In the genomic region with DNA sequence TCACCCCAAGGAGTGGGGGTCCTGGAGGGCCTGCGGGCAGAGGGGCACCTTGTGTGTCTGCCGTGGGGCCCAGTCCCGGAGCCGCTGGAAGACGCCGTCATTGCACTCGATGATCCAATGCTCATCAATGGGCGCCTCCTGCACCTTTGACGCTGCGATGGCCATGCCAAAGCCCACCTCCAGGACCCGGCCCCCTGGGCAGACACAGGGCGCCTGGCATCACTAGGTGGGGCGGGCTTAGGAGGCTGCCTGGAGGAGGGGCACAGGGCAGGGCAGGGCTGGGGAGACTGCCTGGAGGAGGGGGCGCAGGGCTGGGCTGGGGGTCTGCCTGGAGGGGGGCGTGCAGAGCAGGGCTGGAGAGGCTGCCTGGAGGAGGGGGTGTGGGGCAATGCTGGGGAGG, we compare ENCODE assay signal across 1 cellular context.
TF ChIP-seq lines count a peak whose summit lies in the region.

No MANE protein-coding gene starts in this region.

TF ChIP-seq in IMR-90, 13 proteins besides CTCF, POLR2A, EP300 and RAD21:
- no peak for TF ChIP-seq MXI1 (IDR thresholded peaks at IDR 0.05; ENCODE audit: borderline replicate concordance, low read depth, low read length)
- no peak for TF ChIP-seq SMC3 (IDR thresholded peaks at IDR 0.05; ENCODE audit: low read depth, low read length)
- TF ChIP-seq MAFK (IDR thresholded peaks at IDR 0.05; ENCODE audit: low read depth, low read length): no peak
- TF ChIP-seq, protein P1, sequence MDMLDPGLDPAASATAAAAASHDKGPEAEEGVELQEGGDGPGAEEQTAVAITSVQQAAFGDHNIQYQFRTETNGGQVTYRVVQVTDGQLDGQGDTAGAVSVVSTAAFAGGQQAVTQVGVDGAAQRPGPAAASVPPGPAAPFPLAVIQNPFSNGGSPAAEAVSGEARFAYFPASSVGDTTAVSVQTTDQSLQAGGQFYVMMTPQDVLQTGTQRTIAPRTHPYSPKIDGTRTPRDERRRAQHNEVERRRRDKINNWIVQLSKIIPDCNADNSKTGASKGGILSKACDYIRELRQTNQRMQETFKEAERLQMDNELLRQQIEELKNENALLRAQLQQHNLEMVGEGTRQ (IDR thresholded peaks at IDR 0.05; ENCODE audit: low read depth, low read length): no peak
- TF ChIP-seq CEBPB (IDR thresholded peaks at IDR 0.05; ENCODE audit: low read depth, low read length): no peak
- no peak for TF ChIP-seq BHLHE40 (IDR thresholded peaks at IDR 0.05; ENCODE audit: low read depth, low read length)
- no peak for TF ChIP-seq RCOR1 (IDR thresholded peaks at IDR 0.05; ENCODE audit: insufficient replicate concordance, low read length)
- TF ChIP-seq, protein P2, sequence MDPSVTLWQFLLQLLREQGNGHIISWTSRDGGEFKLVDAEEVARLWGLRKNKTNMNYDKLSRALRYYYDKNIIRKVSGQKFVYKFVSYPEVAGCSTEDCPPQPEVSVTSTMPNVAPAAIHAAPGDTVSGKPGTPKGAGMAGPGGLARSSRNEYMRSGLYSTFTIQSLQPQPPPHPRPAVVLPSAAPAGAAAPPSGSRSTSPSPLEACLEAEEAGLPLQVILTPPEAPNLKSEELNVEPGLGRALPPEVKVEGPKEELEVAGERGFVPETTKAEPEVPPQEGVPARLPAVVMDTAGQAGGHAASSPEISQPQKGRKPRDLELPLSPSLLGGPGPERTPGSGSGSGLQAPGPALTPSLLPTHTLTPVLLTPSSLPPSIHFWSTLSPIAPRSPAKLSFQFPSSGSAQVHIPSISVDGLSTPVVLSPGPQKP (IDR thresholded peaks at IDR 0.05; ENCODE audit: borderline replicate concordance, low read depth, low read length): no peak
- no peak for TF ChIP-seq CHD1 (IDR thresholded peaks at IDR 0.05; ENCODE audit: low read depth, low read length)
- no peak for TF ChIP-seq NFE2L2 (IDR thresholded peaks at IDR 0.05; ENCODE audit: low read depth, low read length)
TF ChIP-seq in IMR-90: peak in this region for 0.
